11 cellular contexts compared by ENCODE assay signal in the genomic region with DNA sequence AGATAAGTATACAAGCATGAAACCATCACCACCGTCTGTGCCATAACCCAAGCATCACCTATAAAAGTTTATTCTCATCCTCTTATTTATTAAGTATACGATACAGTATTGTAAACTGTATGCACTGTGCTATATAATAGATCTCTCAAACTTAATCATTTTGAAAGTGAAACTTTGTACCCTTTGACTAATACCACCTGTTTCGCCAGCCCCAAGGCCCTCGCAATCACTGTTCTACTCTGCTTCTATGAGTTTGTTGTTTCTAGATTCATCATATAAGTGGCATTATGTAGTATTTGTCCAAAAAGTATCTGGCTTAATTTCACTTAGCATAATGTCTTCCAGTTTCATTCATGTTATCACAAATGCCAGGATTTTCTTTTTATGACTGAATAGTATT.
DNase-seq lines count a peak whose midpoint lies in the region; ATAC-seq and TF ChIP-seq lines count a peak whose summit lies in the region.
"Had no signal": no experiment of that assay in that cellular context is flagged by ENCODE, and none has a peak within 500 bp of the region (broad histone marks: within the 10 kb centered on the region; RNA-seq: fewer than 3 reads in every experiment).

No MANE protein-coding gene starts in this region.

- no peaks in the 10 kb centered on the region for H3K9me3 ChIP-seq in MM.1S (replicated peaks; ENCODE audit: insufficient read depth, low read length)
- H3K9me3 ChIP-seq: HAP-1 had no signal

- H3K4me3 ChIP-seq in MM.1S (ENCODE audit: low read length), result no peak overlapping the region
- H3K4me3 ChIP-seq: HAP-1, PC-9 had no signal

- peaks cover 6% of the 10 kb centered on the region; the same call in 1 of the 2 replicates for H3K4me1 ChIP-seq in MM.1S (ENCODE audit: low read length)

- no peak for TF ChIP-seq CTCF in MM.1S (IDR thresholded peaks at IDR 0.05; ENCODE audit: low read length)

- no peak overlapping the region for H3K4me2 ChIP-seq in MM.1S (ENCODE audit: low read depth, low read length)
- H3K4me2 ChIP-seq: PC-9 had no signal

- no peaks in the 10 kb centered on the region for H3K36me3 ChIP-seq in MM.1S (replicated peaks; ENCODE audit: insufficient read depth, low read length)
- H3K36me3 ChIP-seq: HAP-1 had no signal

- no peaks in the 10 kb centered on the region for H4K20me1 ChIP-seq in MM.1S (ENCODE audit: insufficient read depth, low read length)

- no peaks in the 10 kb centered on the region for H3K79me2 ChIP-seq in MM.1S (ENCODE audit: low read length)

- DNase-seq in MM.1S, result peak; percentile 34
- DNase-seq in hypothalamus (lab: John Stamatoyannopoulos, UW), result no peak
- no peak for DNase-seq in cerebellar cortex (ENCODE audit: low spot score)
- no peak for DNase-seq in putamen (ENCODE audit: low spot score)
- DNase-seq: aorta, DND-41, PC-9 had no signal

- ATAC-seq in GM18508 (IDR thresholded peaks at IDR 0.05; ENCODE audit: insufficient read depth, unreplicated experiment) (peak; percentile 95), GM19328 (IDR thresholded peaks at IDR 0.05; ENCODE audit: unreplicated experiment) (peak; percentile 79), HG02884 (IDR thresholded peaks at IDR 0.05; ENCODE audit: unreplicated experiment) (peak; percentile 95)

- no peaks in the 10 kb centered on the region for H3F3A ChIP-seq in MM.1S (ENCODE audit: insufficient read depth, low read length)

- no peaks in the 10 kb centered on the region for H3K27me3 ChIP-seq in MM.1S (replicated peaks; ENCODE audit: insufficient read depth, low read length)

- no peak overlapping the region for H3K9ac ChIP-seq in MM.1S (ENCODE audit: low read length)

- no peak overlapping the region for H2AFZ ChIP-seq in MM.1S (ENCODE audit: low read length)
- H2AFZ ChIP-seq: PC-9 had no signal

- no peaks in the 10 kb centered on the region for H3K9me2 ChIP-seq in MM.1S (replicated peaks; ENCODE audit: insufficient read depth, low read length)

- no peak overlapping the region for H3K27ac ChIP-seq in MM.1S (ENCODE audit: low read length)
- H3K27ac ChIP-seq: PC-9 had no signal
